13 cellular contexts compared by ENCODE assay signal in genomic region chr19:42485036-42485435, GRCh38. TPM values are rescaled to one million over a fixed set of nuclear protein-coding genes. Genes with fewer than 3 reads are reported as not detected.
"Had no signal": no experiment of that assay in that cellular context is flagged by ENCODE, and none has a peak within 500 bp of the region (broad histone marks: within the 10 kb centered on the region; RNA-seq: fewer than 3 reads in every experiment).

No MANE protein-coding gene starts in this region.

RNA-seq across cellular contexts. Expression of gene CXCL17, which starts 42.3 kb away (rescaled TPM):
- total RNA-seq: activated CD4-positive, alpha-beta memory T cell treated with anti-CD3 and anti-CD28 coated beads, Interleukin-2, amount 10 ng/mL, durations not matched to agents 7 days and 5 days; activated CD4-positive, alpha-beta T cell treated with anti-CD3 and anti-CD28 coated beads, Interleukin-2, amount 10 ng/mL, durations not matched to agents 7 days and 5 days; activated T-cell treated with anti-CD3 and anti-CD28 coated beads, Interleukin-2, amount 50 U/mL, for 4 hours; activated T-helper 17 cell treated with anti-CD3 and anti-CD28 coated beads, Interleukin-2, amount 50 U/mL, for 72 hours; astrocyte; chondrocyte; dermis blood vessel endothelial cell; fibroblast of lung; fibroblast of villous mesenchyme; glomerular endothelial cell; T-cell; T-helper 2 cell treated with Interferon-gamma antibody and Interleukin-4, amounts not matched to agents 100 ng/mL and 5 ng/mL, for 36 hours; WTC11 had no signal
- polyA plus RNA-seq: fibroblast of lung had no signal

RNA-seq across cellular contexts. Expression of gene CEACAM1, which starts 43.2 kb away (rescaled TPM):
- total RNA-seq: chondrocyte, fibroblast of lung had no signal
